18 cellular contexts compared by ENCODE assay signal in the genomic region with DNA sequence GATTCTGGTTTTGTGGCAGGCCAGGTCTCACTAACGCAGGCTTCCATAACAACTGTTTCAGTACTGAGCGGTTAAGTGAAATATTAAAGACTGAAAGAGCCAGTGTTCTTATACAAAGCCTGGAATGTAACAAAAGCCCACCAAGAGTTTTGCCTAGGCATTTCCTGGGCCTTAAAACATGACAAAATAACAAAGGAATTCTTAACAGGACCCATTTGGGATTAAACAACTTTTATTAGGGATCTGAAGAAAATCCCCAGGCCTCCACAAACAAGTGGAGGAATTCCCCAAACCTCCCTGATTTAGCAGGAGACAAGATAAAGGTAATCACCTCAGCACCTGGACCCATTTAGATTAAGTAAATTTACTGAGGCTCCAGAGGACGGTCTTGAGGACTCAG.
DNase-seq lines count a peak whose midpoint lies in the region; ATAC-seq and TF ChIP-seq lines count a peak whose summit lies in the region.
"Had no signal": no experiment of that assay in that cellular context is flagged by ENCODE, and none has a peak within 500 bp of the region (broad histone marks: within the 10 kb centered on the region; RNA-seq: fewer than 3 reads in every experiment).

No MANE protein-coding gene starts in this region.

- H3K27me3 Mint-ChIP-seq in nephron progenitor cell (ENCODE audit: low read depth, poor library complexity), result peaks cover 3% of the 10 kb centered on the region
- H3K27me3 Mint-ChIP-seq: CD4-positive, CD25-positive, alpha-beta regulatory T cell had no signal

- H3K9ac ChIP-seq in OCI-LY3 (ENCODE audit: low read length), result no peak overlapping the region

- H3K4me3 ChIP-seq in OCI-LY3 (ENCODE audit: low read length) (no peak overlapping the region), hepatocyte (no peak overlapping the region), neuron (ENCODE audit: low read length) (no peak overlapping the region), gastrocnemius medialis (no peak overlapping the region)
- H3K4me3 ChIP-seq: K562, PC-9 had no signal

- H3K36me3 Mint-ChIP-seq in nephron progenitor cell (ENCODE audit: low read depth), result no peaks in the 10 kb centered on the region
- H3K36me3 Mint-ChIP-seq: CD4-positive, CD25-positive, alpha-beta regulatory T cell had no signal

- H3K4me2 ChIP-seq in OCI-LY3 (ENCODE audit: low read length) (no peak overlapping the region), hepatocyte (no peak overlapping the region)
- H3K4me2 ChIP-seq: PC-9 had no signal

- H3K4me1 ChIP-seq in OCI-LY3 (ENCODE audit: low read length) (no peaks in the 10 kb centered on the region), hepatocyte (ENCODE audit: insufficient read depth) (peaks cover 4% of the 10 kb centered on the region), neuron (ENCODE audit: insufficient read depth, low read length) (peaks cover 14% of the 10 kb centered on the region), gastrocnemius medialis (no peaks in the 10 kb centered on the region)
- H3K4me1 ChIP-seq: BE2C had no signal

- H3K27ac ChIP-seq in OCI-LY3 (ENCODE audit: low read length), result no peak overlapping the region
- H3K27ac ChIP-seq in hepatocyte, result peak overlapping the region; percentile 63
- no peak overlapping the region for H3K27ac ChIP-seq in gastrocnemius medialis
- H3K27ac ChIP-seq: PC-9, RWPE1 had no signal

- H3K27me3 ChIP-seq in OCI-LY3 (ENCODE audit: low read depth, low read length) (no peaks in the 10 kb centered on the region), hepatocyte (no peaks in the 10 kb centered on the region), neuron (ENCODE audit: insufficient read depth, low read length) (no peaks in the 10 kb centered on the region), gastrocnemius medialis (no peaks in the 10 kb centered on the region)
- H3K27me3 ChIP-seq: BE2C had no signal

- TF ChIP-seq CTCF in OCI-LY3 (IDR thresholded peaks at IDR 0.05; ENCODE audit: low read depth, low read length) (no peak), hepatocyte (IDR thresholded peaks at IDR 0.05; ENCODE audit: poor library complexity) (no peak), gastrocnemius medialis (IDR thresholded peaks at IDR 0.05 in 4 of 5, conservative IDR thresholded peaks at IDR 0.05 in 1 of 5) (no peak), nephron progenitor cell (IDR thresholded peaks at IDR 0.05) (no peak)

- DNase-seq in ELF-1 (ENCODE audit: low read depth, low spot score) (peak; percentile 8), hepatocyte (ENCODE audit: low spot score) (no peak), gastrocnemius medialis (no peak), nephron progenitor cell (no peak), 8988T (no peak)
- DNase-seq: BE2C; CD4-positive, CD25-positive, alpha-beta regulatory T cell; COR-L47; GDM1; GOT3; NCI-H1694 treated with DMSO at 0.1 percent for 48 hours; NCI-H510A; NCI-H748 treated with DMSO at 0.1 percent for 48 hours; PC-9 had no signal

- WGBS in hepatocyte (ENCODE audit: low lambda C conversion rate, missing lambda C conversion rate), result 33% methylated on average over 3 of the region's 3 CpGs

- H3K9me3 Mint-ChIP-seq in nephron progenitor cell, result no peaks in the 10 kb centered on the region

- H3K4me1 Mint-ChIP-seq in nephron progenitor cell, result peaks cover 54% of the 10 kb centered on the region
- H3K4me1 Mint-ChIP-seq: CD4-positive, CD25-positive, alpha-beta regulatory T cell had no signal

- H3K4me3 Mint-ChIP-seq in nephron progenitor cell, result no peak overlapping the region
- H3K4me3 Mint-ChIP-seq: CD4-positive, CD25-positive, alpha-beta regulatory T cell had no signal

- no peaks in the 10 kb centered on the region for H3K9me2 ChIP-seq in hepatocyte (replicated peaks; ENCODE audit: insufficient read depth)

- H4K20me1 ChIP-seq in OCI-LY3 (ENCODE audit: insufficient read depth, low read length) (no peaks in the 10 kb centered on the region), hepatocyte (ENCODE audit: insufficient read depth, poor library complexity, severe bottlenecking) (no peaks in the 10 kb centered on the region)

- no peak overlapping the region for H3K27ac Mint-ChIP-seq in nephron progenitor cell
- H3K27ac Mint-ChIP-seq: CD4-positive, CD25-positive, alpha-beta regulatory T cell had no signal

- H3K36me3 ChIP-seq in OCI-LY3 (replicated peaks; ENCODE audit: low read depth, low read length), result no peaks in the 10 kb centered on the region
- H3K36me3 ChIP-seq in hepatocyte (replicated peaks; ENCODE audit: insufficient read depth, low read depth), result no peaks in the 10 kb centered on the region
- H3K36me3 ChIP-seq in neuron (ENCODE audit: insufficient read depth, low read length), result no peaks in the 10 kb centered on the region
- no peaks in the 10 kb centered on the region for H3K36me3 ChIP-seq in gastrocnemius medialis
- H3K36me3 ChIP-seq: BE2C had no signal

- no peak for TF ChIP-seq POLR2A in gastrocnemius medialis (IDR thresholded peaks at IDR 0.05)

- in situ Hi-C loops in gastrocnemius medialis (cut with MboI; ENCODE audit: low sequenced_read_pairs in 4 of 4), result no loop called here

- intact Hi-C loops in gastrocnemius medialis (cut with DNase I; ENCODE audit: low total_unique reads), result no loop called here

- no peaks in the 10 kb centered on the region for H3K9me3 ChIP-seq in OCI-LY3 (ENCODE audit: insufficient read depth, low read length)
- no peaks in the 10 kb centered on the region for H3K9me3 ChIP-seq in hepatocyte (ENCODE audit: low read depth)
- no peaks in the 10 kb centered on the region for H3K9me3 ChIP-seq in neuron (ENCODE audit: low read length)
- no peaks in the 10 kb centered on the region for H3K9me3 ChIP-seq in gastrocnemius medialis
- H3K9me3 ChIP-seq: BE2C had no signal

- H2AFZ ChIP-seq in OCI-LY3 (ENCODE audit: low read depth, low read length) (peak overlapping the region; percentile 53; the same call in 1 of the 2 replicates), hepatocyte (peak overlapping the region; percentile 2), neuron (ENCODE audit: low read depth, low read length) (peak overlapping the region; percentile 90)
- H2AFZ ChIP-seq: PC-9 had no signal

- no peak for ATAC-seq in gastrocnemius medialis
- ATAC-seq: K562 had no signal

- H3K79me2 ChIP-seq in OCI-LY3 (ENCODE audit: low read length), result no peaks in the 10 kb centered on the region
- H3K79me2 ChIP-seq in hepatocyte, result no peaks in the 10 kb centered on the region

Comparison
In these comparisons a context has a peak if more than half of its experiments do, and no peak if none do; other contexts are left out.
1. H2AFZ ChIP-seq: peak in every context shown above with its lines; median percentile 90 in neuron; 53 in OCI-LY3; 2 in hepatocyte.